In genomic region chr11:17827006-17827405, GRCh38 we compare ENCODE assay signal across 1 cellular context.
TF ChIP-seq lines count a peak whose summit lies in the region.

No MANE protein-coding gene starts in this region.

TF ChIP-seq in SK-N-SH treated with all-trans-retinoic acid at 6 μM for 48 hours, 23 proteins besides CTCF, POLR2A, EP300 and RAD21 (continued from another document):
- TF ChIP-seq SNAI2 (CRISPR knock-in tag; IDR thresholded peaks at IDR 0.05) (no peak), ISL1 (CRISPR knock-in tag; IDR thresholded peaks at IDR 0.05) (no peak), TCF4 (CRISPR knock-in tag; IDR thresholded peaks at IDR 0.05; ENCODE audit: borderline replicate concordance) (no peak)
